In the genomic region with DNA sequence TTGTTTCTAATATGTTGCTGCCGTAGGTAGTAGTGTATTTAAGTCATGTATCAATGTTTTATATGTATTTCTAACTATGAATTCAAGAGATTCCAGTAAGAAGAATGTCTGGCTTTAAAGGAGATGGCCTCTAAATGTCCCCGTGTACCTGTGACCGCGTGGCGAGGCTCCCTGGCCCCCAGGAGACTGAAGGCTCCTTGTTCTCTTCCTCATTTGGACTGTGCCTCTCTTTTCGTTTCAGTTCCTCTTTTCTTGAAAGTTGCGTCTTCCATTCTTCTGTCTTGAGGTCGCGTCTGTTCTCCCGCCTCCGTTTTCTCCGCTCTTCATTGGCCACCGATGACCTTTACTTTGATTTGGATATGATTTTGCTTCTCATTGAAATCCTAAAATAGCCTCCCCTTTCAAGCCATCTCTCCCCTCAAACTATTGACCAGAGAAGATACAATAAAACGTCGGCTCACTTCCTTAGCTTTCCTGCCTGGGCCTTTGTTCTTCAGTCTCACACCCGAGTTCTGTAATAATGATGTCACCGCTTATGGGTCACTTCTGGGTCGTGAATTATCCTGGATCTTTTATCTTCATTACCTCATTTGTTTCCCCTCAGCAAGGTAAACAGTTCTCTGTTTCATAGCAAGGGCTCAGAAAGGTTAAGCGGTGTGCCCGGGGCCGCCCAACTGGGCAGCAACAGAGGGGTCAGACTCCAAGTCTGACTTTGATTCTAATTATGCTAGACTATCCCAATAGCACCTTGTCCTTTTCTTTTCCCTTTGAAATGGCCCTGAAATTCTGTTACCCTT, we compare ENCODE assay signal across 7 cellular contexts. TPM values are rescaled to one million over a fixed set of nuclear protein-coding genes. Genes with fewer than 3 reads are reported as not detected.
DNase-seq lines count a peak whose midpoint lies in the region; ATAC-seq and TF ChIP-seq lines count a peak whose summit lies in the region.

No MANE protein-coding gene starts in this region.

- peaks cover 42% of the 10 kb centered on the region for H3K4me1 Mint-ChIP-seq in progenitor cell of endocrine pancreas (ENCODE audit: low read depth)
- H3K4me1 Mint-ChIP-seq in activated CD4-positive, alpha-beta memory T cell treated with anti-CD3 and anti-CD28 coated beads for 36 hours (ENCODE audit: low read depth), result no peaks in the 10 kb centered on the region

- H3K27ac ChIP-seq in RWPE2 (ENCODE audit: poor library complexity, severe bottlenecking) (no peak overlapping the region), smooth muscle cell (ENCODE audit: low read depth) (no peak overlapping the region)

- POLR2A ChIA-PET in activated CD4-positive, alpha-beta memory T cell treated with anti-CD3 and anti-CD28 coated beads for 36 hours (lab: Charles Lee), result no interaction called here

- no peak overlapping the region for H3K9ac ChIP-seq in smooth muscle cell (ENCODE audit: low read depth)

- H3K4me2 ChIP-seq in smooth muscle cell, result no peak overlapping the region

- no peak overlapping the region for H3K4me3 ChIP-seq in RWPE2 (ENCODE audit: severe bottlenecking)
- no peak overlapping the region for H3K4me3 ChIP-seq in smooth muscle cell

- 96% methylated on average over 21 of the region's 21 CpGs for WGBS in smooth muscle cell (ENCODE audit: low lambda C conversion rate)

- H3K9me3 ChIP-seq in RWPE2 (ENCODE audit: severe bottlenecking) (no peaks in the 10 kb centered on the region), smooth muscle cell (replicated peaks; ENCODE audit: low read depth) (no peaks in the 10 kb centered on the region)

- no peaks in the 10 kb centered on the region for H3K27me3 Mint-ChIP-seq in progenitor cell of endocrine pancreas
- H3K27me3 Mint-ChIP-seq in activated CD4-positive, alpha-beta memory T cell treated with anti-CD3 and anti-CD28 coated beads for 36 hours, result no peaks in the 10 kb centered on the region

- no peak overlapping the region for H2AFZ ChIP-seq in smooth muscle cell (ENCODE audit: low read depth)

- H3K27ac Mint-ChIP-seq in progenitor cell of endocrine pancreas, result peak overlapping the region; percentile 98
- H3K27ac Mint-ChIP-seq in activated CD4-positive, alpha-beta memory T cell treated with anti-CD3 and anti-CD28 coated beads for 36 hours, result no peak overlapping the region

- TF ChIP-seq CTCF in RWPE2 (IDR thresholded peaks at IDR 0.05; ENCODE audit: poor library complexity, severe bottlenecking) (no peak), progenitor cell of endocrine pancreas (IDR thresholded peaks at IDR 0.05; ENCODE audit: unreplicated experiment) (no peak), smooth muscle cell (IDR thresholded peaks at IDR 0.05; ENCODE audit: borderline replicate concordance, insufficient read depth, poor library complexity, severe bottlenecking) (no peak)

- peak; percentile 64 for TF ChIP-seq POLR2A in GM19099 (IDR thresholded peaks at IDR 0.05; ENCODE audit: extremely low read depth, insufficient read length, low read depth)

- intact Hi-C loops in activated CD4-positive, alpha-beta memory T cell treated with anti-CD3 and anti-CD28 coated beads for 36 hours (cut with micrococcal nuclease), result no loop called here

- H3F3A ChIP-seq in smooth muscle cell (ENCODE audit: low read depth), result no peaks in the 10 kb centered on the region

- peak; percentile 93 for ATAC-seq in HG02884 (IDR thresholded peaks at IDR 0.05; ENCODE audit: unreplicated experiment)
- no peak for ATAC-seq in RWPE2 (ENCODE audit: low read depth)

- H3K36me3 Mint-ChIP-seq in progenitor cell of endocrine pancreas (ENCODE audit: insufficient read depth), result peaks cover 45% of the 10 kb centered on the region
- peaks cover 39% of the 10 kb centered on the region for H3K36me3 Mint-ChIP-seq in activated CD4-positive, alpha-beta memory T cell treated with anti-CD3 and anti-CD28 coated beads for 36 hours

- no peaks in the 10 kb centered on the region for H3K79me2 ChIP-seq in smooth muscle cell (ENCODE audit: low read depth)

- DNase-seq in RWPE2 (ENCODE audit: low spot score) (peak; percentile 6), progenitor cell of endocrine pancreas (ENCODE audit: low spot score, unreplicated experiment) (no peak), smooth muscle cell (lab: John Stamatoyannopoulos, UW; ENCODE audit: unreplicated experiment) (no peak), HCEC 1CT (no peak)
- DNase-seq in activated CD4-positive, alpha-beta memory T cell treated with anti-CD3 and anti-CD28 coated beads for 36 hours, result no peak

- no peak overlapping the region for H3K4me3 Mint-ChIP-seq in progenitor cell of endocrine pancreas (ENCODE audit: low read depth)
- no peak overlapping the region for H3K4me3 Mint-ChIP-seq in activated CD4-positive, alpha-beta memory T cell treated with anti-CD3 and anti-CD28 coated beads for 36 hours

- H3K27me3 ChIP-seq in RWPE2 (ENCODE audit: insufficient read depth, poor library complexity, severe bottlenecking) (no peaks in the 10 kb centered on the region), smooth muscle cell (ENCODE audit: low read depth) (no peaks in the 10 kb centered on the region)

- peaks cover 11% of the 10 kb centered on the region for H4K20me1 ChIP-seq in smooth muscle cell (ENCODE audit: low read depth)

- H3K9me3 Mint-ChIP-seq in progenitor cell of endocrine pancreas (ENCODE audit: low read depth), result no peaks in the 10 kb centered on the region
- no peaks in the 10 kb centered on the region for H3K9me3 Mint-ChIP-seq in activated CD4-positive, alpha-beta memory T cell treated with anti-CD3 and anti-CD28 coated beads for 36 hours

- CTCF ChIA-PET in activated CD4-positive, alpha-beta memory T cell treated with anti-CD3 and anti-CD28 coated beads for 36 hours (lab: Charles Lee), result no interaction called here

- H3K36me3 ChIP-seq in RWPE2 (ENCODE audit: low read depth) (peaks cover 64% of the 10 kb centered on the region), smooth muscle cell (ENCODE audit: low read depth) (peaks cover 4% of the 10 kb centered on the region)

- H3K4me1 ChIP-seq in RWPE2 (ENCODE audit: insufficient read depth, poor library complexity, severe bottlenecking), result no peaks in the 10 kb centered on the region
- H3K4me1 ChIP-seq in smooth muscle cell (ENCODE audit: low read depth), result no peaks in the 10 kb centered on the region

RNA-seq across cellular contexts. Expression of a gene that starts 28.7 kb away (rescaled TPM):
- total RNA-seq in progenitor cell of endocrine pancreas, result 87.4 and 91.9 TPM in 2 replicates
- 39.5 and 42.0 TPM in 2 replicates for total RNA-seq in smooth muscle cell
- polyA plus RNA-seq in smooth muscle cell, result 55.5 and 59.3 TPM in 2 replicates
- total RNA-seq in activated CD4-positive, alpha-beta memory T cell treated with anti-CD3 and anti-CD28 coated beads for 36 hours, result 10 to 100 TPM; 46.0 to 46.7 TPM
